ENCODE assay signal across 13 cellular contexts in genomic region chr5:96699186-96699820, GRCh38. TPM values are rescaled to one million over a fixed set of nuclear protein-coding genes. Genes with fewer than 3 reads are reported as not detected.
A peak's percentile ranks its signal among the peaks of the same experiment; 100 is the strongest.
DNase-seq lines count a peak whose midpoint lies in the region; FAIRE-seq and TF ChIP-seq lines count a peak whose summit lies in the region.
"Had no signal": no experiment of that assay in that cellular context is flagged by ENCODE, and none has a peak within 500 bp of the region (broad histone marks: within the 10 kb centered on the region; RNA-seq: fewer than 3 reads in every experiment).

No MANE protein-coding gene starts in this region.

- H3K4me3 ChIP-seq in ACC112 (ENCODE audit: low read depth, low read length) (no peak overlapping the region), mesendoderm (ENCODE audit: low read length) (no peak overlapping the region), Peyer's patch (no peak overlapping the region), kidney (ENCODE audit: low read length in 2 of 2) (no peak overlapping the region)
- H3K4me3 ChIP-seq: adrenal gland; BLaER1 treated with 17β-estradiol and CSF1 and Interleukin-3, amounts not matched to agents 10 nM and 100 nM; GM12878 had no signal

- H3K4me3 Mint-ChIP-seq in HFFc6: 0 out of 2 replicates have a peak overlapping the region, but pooled peaks have one; percentile 0

- H3K36me3 ChIP-seq in ACC112 (ENCODE audit: insufficient read depth, low read length) (peaks cover 7% of the 10 kb centered on the region; the same call in 1 of the 2 replicates), mesendoderm (ENCODE audit: control insufficient read depth, insufficient read depth, low read length) (no peaks in the 10 kb centered on the region), Peyer's patch (peaks cover 0 to 21% (median 0%) of the 10 kb centered on the region in 3 donors), kidney (ENCODE audit: control insufficient read depth in 1 of 2, insufficient read depth in 2 of 2, low read length in 2 of 2) (no peaks in the 10 kb centered on the region)

- no CpG with 5 or more reads among the region's 3 CpGs for WGBS in mesendoderm (ENCODE audit: extremely low coverage, insufficient coverage, low lambda C conversion rate)

- no peak overlapping the region for H3K4me2 ChIP-seq in mesendoderm (ENCODE audit: low read length)
- H3K4me2 ChIP-seq: BLaER1 treated with 17β-estradiol and CSF1 and Interleukin-3, amounts not matched to agents 10 nM and 100 nM had no signal

- H2BK5ac ChIP-seq in mesendoderm (ENCODE audit: low read length): no peak overlapping the region

- FAIRE-seq in kidney (lab: Jason Lieb, UNC): no peak
- FAIRE-seq: GM12878 had no signal

- H3K9ac ChIP-seq in mesendoderm (ENCODE audit: low read length) (no peak overlapping the region), kidney (ENCODE audit: low read length in 2 of 2) (no peak overlapping the region)
- H3K9ac ChIP-seq: BLaER1 treated with 17β-estradiol and CSF1 and Interleukin-3, amounts not matched to agents 10 nM and 100 nM had no signal

- H3K27me3 ChIP-seq in ACC112 (ENCODE audit: insufficient read depth, low read length): no peaks in the 10 kb centered on the region
- no peaks in the 10 kb centered on the region for H3K27me3 ChIP-seq in mesendoderm (ENCODE audit: insufficient read depth, low read length, poor library complexity)
- H3K27me3 ChIP-seq in Peyer's patch: no peaks in the 10 kb centered on the region
- H3K27me3 ChIP-seq: adrenal gland, neutrophil had no signal

- no peak overlapping the region for H2BK120ac ChIP-seq in mesendoderm (ENCODE audit: low read depth, low read length)

- DNase-seq in HFFc6 (peak; percentile 34), cerebellar cortex (ENCODE audit: low spot score) (peak; percentile 24), mesendoderm (peak; percentile 69), Peyer's patch (no peak), kidney (no peak), activated T-cell treated with anti-CD3 and anti-CD28 coated beads for 4 hours (no peak)
- DNase-seq in activated CD4-positive, alpha-beta T cell treated with anti-CD3 and anti-CD28 coated beads for 4 hours: no peak
- DNase-seq: adrenal gland, NCI-H1436 had no signal

- no peak overlapping the region for H3K18ac ChIP-seq in mesendoderm (ENCODE audit: low read length)

- intact Hi-C loops in kidney (cut with DNase I): no loop called here

- H3K79me1 ChIP-seq in mesendoderm (ENCODE audit: low read length): no peaks in the 10 kb centered on the region

- no peaks in the 10 kb centered on the region for H3K9me3 ChIP-seq in Peyer's patch
- H3K9me3 ChIP-seq in kidney (ENCODE audit: control insufficient read depth in 1 of 2, low read length in 2 of 2): no peaks in the 10 kb centered on the region
- H3K9me3 ChIP-seq: adrenal gland; BLaER1 treated with 17β-estradiol and CSF1 and Interleukin-3, amounts not matched to agents 10 nM and 100 nM; neutrophil had no signal

- TF ChIP-seq POLR2A in Peyer's patch (IDR thresholded peaks at IDR 0.05): no peak

- no peak overlapping the region for H4K5ac ChIP-seq in mesendoderm (ENCODE audit: low read length)

- H3K27ac ChIP-seq in ACC112 (ENCODE audit: low read depth, low read length): peak overlapping the region; percentile 84
- peak overlapping the region; percentile 6 for H3K27ac ChIP-seq in mesendoderm (ENCODE audit: low read depth, low read length)
- H3K27ac ChIP-seq in Peyer's patch: no peak overlapping the region
- H3K27ac ChIP-seq in kidney (ENCODE audit: low read depth in 2 of 2, low read length in 2 of 2): no peak overlapping the region
- H3K27ac ChIP-seq: BLaER1 treated with 17β-estradiol and CSF1 and Interleukin-3, amounts not matched to agents 10 nM and 100 nM; neutrophil had no signal

- H3K79me2 ChIP-seq in ACC112 (ENCODE audit: control insufficient read depth, insufficient read depth, low read length, unreplicated experiment) (peaks cover 15% of the 10 kb centered on the region), mesendoderm (ENCODE audit: control insufficient read depth, insufficient read depth, low read length) (no peaks in the 10 kb centered on the region)

- H2AK5ac ChIP-seq in mesendoderm (ENCODE audit: low read length): no peak overlapping the region

- no peak overlapping the region for H2BK15ac ChIP-seq in mesendoderm (replicated peaks; ENCODE audit: low read depth)

- peaks cover 44% of the 10 kb centered on the region for H3K4me1 ChIP-seq in ACC112 (ENCODE audit: control insufficient read depth, insufficient read depth, low read length, unreplicated experiment)
- H3K4me1 ChIP-seq in mesendoderm (ENCODE audit: control insufficient read depth, low read depth, low read length): peaks cover 11% of the 10 kb centered on the region
- peaks cover 0 to 9% (median 4%) of the 10 kb centered on the region in 4 donors for H3K4me1 ChIP-seq in Peyer's patch
- peaks cover 2 to 5% of the 10 kb centered on the region in 2 donors for H3K4me1 ChIP-seq in kidney (ENCODE audit: control insufficient read depth in 1 of 2, insufficient read depth in 1 of 2, low read depth in 1 of 2, low read length in 2 of 2)

- TF ChIP-seq CTCF in HFFc6 (IDR thresholded peaks at IDR 0.05) (no peak), Peyer's patch (IDR thresholded peaks at IDR 0.05) (no peak), kidney (IDR thresholded peaks at IDR 0.05; ENCODE audit: borderline replicate concordance, extremely low read depth, insufficient read depth) (no peak)

- H2AFZ ChIP-seq in ACC112 (ENCODE audit: low read length, unreplicated experiment): no peak overlapping the region

- H3K9me3 Mint-ChIP-seq in HFFc6: no peaks in the 10 kb centered on the region

- peaks cover 19% of the 10 kb centered on the region for H3K36me3 Mint-ChIP-seq in HFFc6 (ENCODE audit: low read depth)

- H3K27ac Mint-ChIP-seq in HFFc6: peak overlapping the region; percentile 93

- H3K27me3 Mint-ChIP-seq in HFFc6 (ENCODE audit: insufficient read depth): no peaks in the 10 kb centered on the region; the same call in 1 of the 2 replicates

- H3K4me1 Mint-ChIP-seq in HFFc6 (ENCODE audit: low read depth): peaks cover 67% of the 10 kb centered on the region

- H3K23ac ChIP-seq in mesendoderm (ENCODE audit: low read length): no peak overlapping the region

- no peak overlapping the region for H3K56ac ChIP-seq in mesendoderm (ENCODE audit: low read length)

- H3K4ac ChIP-seq in mesendoderm (ENCODE audit: low read depth, low read length): no peak overlapping the region

- H4K8ac ChIP-seq in mesendoderm (ENCODE audit: low read depth, low read length): no peak overlapping the region

RNA-seq across cellular contexts. Expression of gene CAST, which starts 37.1 kb away (rescaled TPM):
- total RNA-seq in HFFc6 (2021; fragmentation: NEBNext Ultra II Directional; extraction: Animal tissue kit (Norgen Biotek cat#: 25700)): 100 to 1,000 TPM; 274 to 342 (median 322) TPM
- 22.7 TPM for polyA plus RNA-seq in mesendoderm (2013, experiment 1 of 2)
- 25.6 TPM for polyA plus RNA-seq in mesendoderm (2013, experiment 2 of 2)
- total RNA-seq in Peyer's patch: 100 to 1,000 TPM; 268 to 396 (median 337) TPM
- total RNA-seq in kidney: 282 TPM
- polyA plus RNA-seq in kidney (ENCODE audit: insufficient read depth, low read depth, low replicate concordance): 83.2 TPM

Comparison
In these comparisons a context has a peak if more than half of its experiments do, and no peak if none do; other contexts are left out.
1. H3K27ac ChIP-seq: peak in ACC112 (single experiment) and mesendoderm (single experiment); none in Peyer's patch (0 of 4) and kidney (0 of 2).
2. DNase-seq: peak in HFFc6 (single experiment), cerebellar cortex (single experiment) and mesendoderm (single experiment); none in Peyer's patch (0 of 3), activated CD4-positive, alpha-beta T cell treated with anti-CD3 and anti-CD28 coated beads for 4 hours (0 of 2), kidney (single experiment) and activated T-cell treated with anti-CD3 and anti-CD28 coated beads for 4 hours (single experiment).